In the genomic region with DNA sequence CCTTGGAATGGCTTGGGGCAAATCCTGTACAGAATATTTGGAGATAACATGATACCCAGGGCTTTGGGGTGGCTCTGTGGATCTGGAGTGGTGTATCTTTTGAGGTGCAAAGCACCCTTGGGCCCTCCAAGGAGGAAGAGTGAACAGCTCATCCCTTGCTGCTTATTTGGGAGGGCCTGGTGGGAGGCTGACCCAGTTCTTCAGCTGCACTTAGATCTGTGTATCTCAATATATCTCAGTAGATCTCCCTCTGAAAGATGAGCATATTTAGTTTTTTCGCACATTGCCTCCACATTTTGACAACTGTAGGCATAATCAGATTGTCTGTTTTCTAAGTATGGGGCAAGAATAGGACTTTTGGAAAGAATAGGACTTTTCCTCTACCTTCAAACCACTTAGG, we compare ENCODE assay signal across 28 cellular contexts. TPM values are rescaled to one million over a fixed set of nuclear protein-coding genes. Genes with fewer than 3 reads are reported as not detected.
"Had no signal": no experiment of that assay in that cellular context is flagged by ENCODE, and none has a peak within 500 bp of the region (broad histone marks: within the 10 kb centered on the region; RNA-seq: fewer than 3 reads in every experiment).

No MANE protein-coding gene starts in this region.

- H3K27ac Mint-ChIP-seq: activated CD8-positive, alpha-beta T cell treated with anti-CD3 and anti-CD28 coated beads, Interleukin-2, amount 10 ng/mL, durations not matched to agents 7 days and 5 days; activated naive CD4-positive, alpha-beta T cell treated with anti-CD3 and anti-CD28 coated beads, Interleukin-2, amount 50 U/mL, for 24 hours; T-helper 1 cell treated with Interleukin-12 subunit alpha and Interleukin-12 subunit beta and Interleukin-4 antibody, amounts not matched to agents 30 μg/mL and 1 μg/mL, for 36 hours had no signal

- H3K27ac ChIP-seq: ascending aorta, body of pancreas, SJSA1 had no signal

- H3K36me3 ChIP-seq: ascending aorta, SJSA1 had no signal

- H3K9me3 ChIP-seq: ascending aorta, body of pancreas, SJSA1 had no signal

- H3K27me3 ChIP-seq: ascending aorta, SJSA1 had no signal

- DNase-seq: activated CD4-positive, alpha-beta T cell treated with anti-CD3 and anti-CD28 coated beads for 4 hours; activated CD4-positive, alpha-beta T cell treated with anti-CD3 and anti-CD28 coated beads, Interleukin-2, amount 50 U/mL, for 4 hours; activated CD8-positive, alpha-beta memory T cell treated with anti-CD3 and anti-CD28 coated beads, Interleukin-2, amount 50 U/mL, for 48 hours; activated CD8-positive, alpha-beta T cell treated with anti-CD3 and anti-CD28 coated beads, Interleukin-2, amount 10 ng/mL, durations not matched to agents 7 days and 5 days; activated effector memory CD4-positive, alpha-beta T cell treated with Interleukin-2 at 50 U/mL for 16 hours; activated naive CD4-positive, alpha-beta T cell; activated T-cell treated with anti-CD3 and anti-CD28 coated beads, Interleukin-2, amount 50 U/mL, for 1 hour; body of pancreas; Kasumi-1; KBM-7; NCI-H1105 treated with DMSO at 0.1 percent for 48 hours; NCI-H1436 treated with DMSO at 0.1 percent for 48 hours; NCI-H187; NCI-H2081; NCI-H510A treated with DMSO at 0.1 percent for 48 hours; NCI-H69; NK-92 treated with Interleukin-12 subunit alpha and Interleukin-12 subunit beta, amount 100 ng/mL, for 24 hours; OCI-M1; RPMI8226; SHP77 had no signal

- H3K9me3 Mint-ChIP-seq: activated naive CD4-positive, alpha-beta T cell treated with anti-CD3 and anti-CD28 coated beads, Interleukin-2, amount 50 U/mL, for 24 hours; T-helper 1 cell treated with Interleukin-12 subunit alpha and Interleukin-12 subunit beta and Interleukin-4 antibody, amounts not matched to agents 30 μg/mL and 1 μg/mL, for 36 hours had no signal

- H3K36me3 Mint-ChIP-seq: activated naive CD4-positive, alpha-beta T cell treated with anti-CD3 and anti-CD28 coated beads, Interleukin-2, amount 50 U/mL, for 24 hours had no signal

- H3K4me3 Mint-ChIP-seq: activated CD8-positive, alpha-beta T cell treated with anti-CD3 and anti-CD28 coated beads, Interleukin-2, amount 10 ng/mL, durations not matched to agents 7 days and 5 days; activated naive CD4-positive, alpha-beta T cell treated with anti-CD3 and anti-CD28 coated beads, Interleukin-2, amount 50 U/mL, for 24 hours; T-helper 1 cell treated with Interleukin-12 subunit alpha and Interleukin-12 subunit beta and Interleukin-4 antibody, amounts not matched to agents 30 μg/mL and 1 μg/mL, for 36 hours had no signal

- ATAC-seq: activated CD4-positive, CD25-positive, alpha-beta regulatory T cell treated with anti-CD3 and anti-CD28 coated beads, Interleukin-2, amount 50 U/mL, for 24 hours; activated CD8-positive, alpha-beta T cell treated with anti-CD3 and anti-CD28 coated beads, Interleukin-2, amount 10 ng/mL, durations not matched to agents 7 days and 5 days; body of pancreas; Panc1; SK-N-SH treated with all-trans-retinoic acid at 6 μM for 48 hours had no signal

- H3K4me3 ChIP-seq: ascending aorta, body of pancreas, SJSA1 had no signal

- H3K4me1 ChIP-seq: ascending aorta, body of pancreas had no signal

RNA-seq across cellular contexts. Expression of gene TRIM54, which starts 2.8 kb away (rescaled TPM):
- total RNA-seq: ascending aorta, bronchial epithelial cell, SJSA1 had no signal

RNA-seq across cellular contexts. Expression of gene DNAJC5G, which starts 9.8 kb away (rescaled TPM):
- total RNA-seq: activated CD8-positive, alpha-beta T cell treated with anti-CD3 and anti-CD28 coated beads, Interleukin-2, amount 10 ng/mL, durations not matched to agents 7 days and 5 days; ascending aorta; bronchial epithelial cell; SJSA1 had no signal

RNA-seq across cellular contexts. Expression of gene SLC30A3, which starts 22.1 kb away (rescaled TPM):
- total RNA-seq: activated CD8-positive, alpha-beta T cell treated with anti-CD3 and anti-CD28 coated beads, Interleukin-2, amount 10 ng/mL, durations not matched to agents 7 days and 5 days; body of pancreas; bronchial epithelial cell; SJSA1 had no signal

RNA-seq across cellular contexts. Expression of gene UCN, which starts 23.3 kb away (rescaled TPM):
- total RNA-seq: ascending aorta had no signal
